In genomic region chr10:69409176-69409495, GRCh38 we compare ENCODE assay signal across 8 cellular contexts. TPM values are rescaled to one million over a fixed set of nuclear protein-coding genes. Genes with fewer than 3 reads are reported as not detected.
A peak's percentile ranks its signal among the peaks of the same experiment; 100 is the strongest.
DNase-seq lines count a peak whose midpoint lies in the region; ATAC-seq, FAIRE-seq and TF ChIP-seq lines count a peak whose summit lies in the region.

No MANE protein-coding gene starts in this region.

- peaks cover 0 to 2% (median 0%) of the 10 kb centered on the region in 8 donors for H3K9me3 Mint-ChIP-seq in CD4-positive, alpha-beta memory T cell

- H2AFZ ChIP-seq in parathyroid adenoma = peak overlapping the region; percentile 87

- H3K27me3 Mint-ChIP-seq in CD4-positive, alpha-beta memory T cell = no peaks in the 10 kb centered on the region

- 12 to 17% methylated on average over 7 of the region's 7 CpGs for WGBS in esophagus, 2 donors

- H3K4me1 ChIP-seq in CD4-positive, alpha-beta memory T cell (ENCODE audit: insufficient read depth, low read length) = peaks cover 17% of the 10 kb centered on the region
- H3K4me1 ChIP-seq in esophagus (ENCODE audit: control insufficient read depth in 2 of 2, insufficient read depth in 2 of 2, low read length in 1 of 2) = peaks cover 7 to 10% of the 10 kb centered on the region in 2 donors
- peaks cover 2% of the 10 kb centered on the region for H3K4me1 ChIP-seq in parathyroid adenoma

- H3K9me3 ChIP-seq in CD4-positive, alpha-beta memory T cell (ENCODE audit: control insufficient read depth in 1 of 2, low read length in 2 of 2) = no peaks in the 10 kb centered on the region
- H3K9me3 ChIP-seq in esophagus (ENCODE audit: control insufficient read depth in 2 of 2, insufficient read depth in 1 of 2, low read depth in 1 of 2, low read length in 1 of 2) (no peaks in the 10 kb centered on the region), parathyroid adenoma (ENCODE audit: control insufficient read depth, low read length) (no peaks in the 10 kb centered on the region)

- H3K4me3 ChIP-seq in CD4-positive, alpha-beta memory T cell (ENCODE audit: low read length in 2 of 2) = peak overlapping the region in 1 of 2 donors; percentile 25
- H3K4me3 ChIP-seq in esophagus (ENCODE audit: low read depth in 1 of 2, low read length in 2 of 2) (peak overlapping the region in 1 of 2 donors; percentile 18), parathyroid adenoma (ENCODE audit: low read depth, low read length) (peak overlapping the region; percentile 44)

- intact Hi-C loops in CD4-positive, alpha-beta memory T cell (cut with micrococcal nuclease) = loop anchor here (1.0 to 5.0 kb wide), 4 partner anchors 15 to 287 kb away; partner anchors contain the start of genes FAM241B, SUPV3L1 and VPS26A

- POLR2A ChIA-PET in CD4-positive, alpha-beta memory T cell (lab: Charles Lee; ENCODE audit: partially characterized antibody) = interaction anchor here (1.1 to 3.4 kb wide), 6 partner anchors 14 to 404 kb away, joined by 4 to 33 read pairs (median 6); partner anchors contain the start of gene TSPAN15
- POLR2A ChIA-PET in RWPE1 (lab: Yijun Ruan, JAX; ENCODE audit: low non-redundant PET) = no interaction called here

- peak overlapping the region in 3 of 8 donors; percentile 20 to 30 (median 21) for H3K4me3 Mint-ChIP-seq in CD4-positive, alpha-beta memory T cell

- H3K9ac ChIP-seq in parathyroid adenoma = no peak overlapping the region

- ATAC-seq in HG03460 (IDR thresholded peaks at IDR 0.05; ENCODE audit: unreplicated experiment) = no peak

- no peaks in the 10 kb centered on the region for H3K27me3 ChIP-seq in CD4-positive, alpha-beta memory T cell (ENCODE audit: insufficient read depth, low read length)
- no peaks in the 10 kb centered on the region for H3K27me3 ChIP-seq in esophagus (ENCODE audit: control insufficient read depth in 1 of 2, insufficient read depth in 2 of 2, low read length in 2 of 2)
- no peaks in the 10 kb centered on the region for H3K27me3 ChIP-seq in parathyroid adenoma (ENCODE audit: control insufficient read depth, insufficient read depth, low read length)

- TF ChIP-seq CTCF in RWPE1 (conservative IDR thresholded peaks at IDR 0.05; ENCODE audit: low read depth) (no peak), parathyroid adenoma (IDR thresholded peaks at IDR 0.05) (no peak)

- FAIRE-seq in RCC 7860 (lab: Jason Lieb, UNC) = no peak

- H3K36me3 ChIP-seq in CD4-positive, alpha-beta memory T cell (ENCODE audit: insufficient read depth, low read length) = no peaks in the 10 kb centered on the region
- H3K36me3 ChIP-seq in esophagus (ENCODE audit: control insufficient read depth in 2 of 2, insufficient read depth in 2 of 2, low read length in 1 of 2) (peaks cover 0 to 3% of the 10 kb centered on the region in 2 donors), parathyroid adenoma (ENCODE audit: control insufficient read depth, insufficient read depth, low read length) (no peaks in the 10 kb centered on the region)

- H3K27ac Mint-ChIP-seq in CD4-positive, alpha-beta memory T cell = peak overlapping the region; percentile 70 to 94 (median 85)

- H3K36me3 Mint-ChIP-seq in CD4-positive, alpha-beta memory T cell = peaks cover 4% of the 10 kb centered on the region in 2 donors

- H3K27ac ChIP-seq in CD4-positive, alpha-beta memory T cell (ENCODE audit: low read depth, low read length) = peak overlapping the region; percentile 61
- peak overlapping the region; percentile 78 for H3K27ac ChIP-seq in RWPE1
- peak overlapping the region; percentile 85 to 91 for H3K27ac ChIP-seq in esophagus (ENCODE audit: low read depth in 2 of 2, low read length in 1 of 2)
- peak overlapping the region; percentile 56 for H3K27ac ChIP-seq in parathyroid adenoma

- no peaks in the 10 kb centered on the region for H3K79me2 ChIP-seq in parathyroid adenoma

- DNase-seq in CD4-positive, alpha-beta memory T cell = no peak
- DNase-seq in RWPE1 (ENCODE audit: low spot score) (no peak), RCC 7860 (ENCODE audit: low spot score) (no peak), HuH-7 (ENCODE audit: low spot score) (no peak)
- no peak for DNase-seq in stimulated activated CD4-positive, alpha-beta T cell treated with anti-CD3 and anti-CD28 coated beads, Interleukin-4, amount 100 ng/mL, for 1 hour

- peak overlapping the region; percentile 71 for H3K4me2 ChIP-seq in parathyroid adenoma (ENCODE audit: low read length)

- CTCF ChIA-PET in CD4-positive, alpha-beta memory T cell (lab: Charles Lee; ENCODE audit: partially characterized antibody) = interaction anchor here (1.0 to 7.2 kb wide), 15 partner anchors 16 to 316 kb away, joined by 3 to 80 read pairs (median 7); partner anchors contain the start of gene TSPAN15
- CTCF ChIA-PET in RWPE1 (lab: Yijun Ruan, JAX) = interaction anchor here (1.0 to 1.2 kb wide), 4 partner anchors 17 to 404 kb away, joined by 4 to 6 read pairs (median 4); no protein-coding TSS in a partner anchor

- peaks cover 8 to 39% (median 18%) of the 10 kb centered on the region in 4 donors for H3K4me1 Mint-ChIP-seq in CD4-positive, alpha-beta memory T cell

RNA-seq across cellular contexts. Expression of gene TACR2, which starts 7.6 kb away (rescaled TPM):
- total RNA-seq in CD4-positive, alpha-beta memory T cell = under 1 TPM in 1 of 2 experiments, not detected in 1; 0.19 TPM
- polyA plus RNA-seq in CD4-positive, alpha-beta memory T cell = under 1 TPM in 1 of 2 donors, not detected in 1; 0.17 TPM
- 1 to 10 TPM; 5.8 to 9.6 TPM for polyA plus RNA-seq in esophagus

RNA-seq across cellular contexts. Expression of gene TSPAN15, which starts 42.1 kb away (rescaled TPM):
- 1 to 10 TPM; 2.4 to 2.8 TPM for total RNA-seq in CD4-positive, alpha-beta memory T cell
- 10 to 100 TPM; 15.9 to 18.1 TPM for polyA plus RNA-seq in CD4-positive, alpha-beta memory T cell
- polyA plus RNA-seq in esophagus = 10 to 100 TPM in 1 of 2 donors, 1 to 10 TPM in 1; 8.0 to 23.8 TPM

Comparison
In these comparisons a context has a peak if more than half of its experiments do, and no peak if none do; other contexts are left out.
1. RNA of gene TACR2, which starts 7.6 kb away (polyA plus RNA-seq): 5.8 to 9.6 TPM in esophagus; 0.17 TPM in CD4-positive, alpha-beta memory T cell; every median in the first group is over 4 times any median in the second.
2. Peak in every context shown above with its lines, with median percentiles within 50 percentile points of each other: H3K27ac ChIP-seq.